In the genomic region with DNA sequence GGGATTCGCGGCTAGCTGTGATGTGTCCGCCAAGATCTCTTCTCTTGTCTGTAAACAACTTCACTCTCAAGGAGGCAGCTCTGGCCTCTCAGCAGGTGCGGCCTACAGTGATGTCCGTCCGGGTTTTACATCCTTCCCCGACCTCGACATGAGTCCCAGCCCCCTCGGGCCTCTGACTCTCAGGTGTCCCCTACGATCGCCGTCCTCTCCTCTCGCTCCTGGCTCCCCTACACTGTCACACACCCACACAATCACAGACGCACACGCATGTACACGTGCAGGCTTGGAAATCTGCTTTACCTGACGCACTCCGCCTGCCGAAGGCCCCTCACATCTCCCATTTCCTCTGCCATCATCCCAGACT, we compare ENCODE assay signal across 8 cellular contexts. TPM values are rescaled to one million over a fixed set of nuclear protein-coding genes. Genes with fewer than 3 reads are reported as not detected.
DNase-seq lines count a peak whose midpoint lies in the region; TF ChIP-seq lines count a peak whose summit lies in the region.

No MANE protein-coding gene starts in this region.

- TF ChIP-seq CTCF in fibroblast of mammary gland (conservative IDR thresholded peaks at IDR 0.05; ENCODE audit: control insufficient read depth, insufficient read depth, low read depth, low read length) (no peak), parathyroid adenoma (IDR thresholded peaks at IDR 0.05) (no peak)

- H3K4me1 ChIP-seq in SJSA1 (replicated peaks): peaks cover 6% of the 10 kb centered on the region; the same call in 1 of the 2 replicates
- H3K4me1 ChIP-seq in parathyroid adenoma: no peaks in the 10 kb centered on the region

- H3K36me3 ChIP-seq in SJSA1 (no peaks in the 10 kb centered on the region), parathyroid adenoma (ENCODE audit: control insufficient read depth, insufficient read depth, low read length) (no peaks in the 10 kb centered on the region)

- H3K79me2 ChIP-seq in parathyroid adenoma: no peaks in the 10 kb centered on the region

- DNase-seq in DMS 273 (lab: John Stamatoyannopoulos, UW; ENCODE audit: unreplicated experiment) (peak; percentile 39), DMS 273 treated with DMSO at 0.1 percent for 48 hours (lab: John Stamatoyannopoulos, UW) (no peak), SJSA1 (ENCODE audit: low read depth in 1 of 2, low spot score in 2 of 2) (no peak), fibroblast of mammary gland (ENCODE audit: low read depth) (peak; percentile 6), OCI-M2 (lab: John Stamatoyannopoulos, UW; ENCODE audit: unreplicated experiment) (no peak), NCI-H128 (lab: John Stamatoyannopoulos, UW; ENCODE audit: unreplicated experiment) (no peak)
- no peak for DNase-seq in activated effector memory CD4-positive, alpha-beta T cell treated with anti-CD3 and anti-CD28 coated beads, Interleukin-2, amount 50 U/mL, for 16 hours

- H3K27me3 ChIP-seq in SJSA1 (replicated peaks): no peaks in the 10 kb centered on the region; the same call in 1 of the 2 replicates
- H3K27me3 ChIP-seq in parathyroid adenoma (ENCODE audit: control insufficient read depth, insufficient read depth, low read length): no peaks in the 10 kb centered on the region

- H3K4me3 ChIP-seq in SJSA1 (peak overlapping the region; percentile 39), fibroblast of mammary gland (ENCODE audit: control insufficient read depth, low read depth, low read length) (peak overlapping the region; percentile 59), parathyroid adenoma (ENCODE audit: low read depth, low read length) (peak overlapping the region; percentile 97)

- peak overlapping the region; percentile 97 for H3K4me2 ChIP-seq in parathyroid adenoma (ENCODE audit: low read length)

- H3K9me3 ChIP-seq in SJSA1 (replicated peaks) (no peaks in the 10 kb centered on the region), parathyroid adenoma (ENCODE audit: control insufficient read depth, low read length) (no peaks in the 10 kb centered on the region)

- H3K9ac ChIP-seq in parathyroid adenoma: peak overlapping the region; percentile 76

- H2AFZ ChIP-seq in parathyroid adenoma: peak overlapping the region; percentile 96

- H3K27ac ChIP-seq in SJSA1 (no peak overlapping the region), parathyroid adenoma (peak overlapping the region; percentile 97)

RNA-seq across cellular contexts. Expression of a gene that starts 0.8 kb away (rescaled TPM):
- total RNA-seq in SJSA1 (2014; rRNA removed; shearing (Covaris generic)): not detected in 2 replicates

RNA-seq across cellular contexts. Expression of a gene that starts 16.8 kb away (rescaled TPM):
- total RNA-seq in SJSA1 (2014; rRNA removed; shearing (Covaris generic)): 2.1 and 5.2 TPM in 2 replicates

Comparison
In these comparisons a context has a peak if more than half of its experiments do, and no peak if none do; other contexts are left out.
1. DNase-seq: peak in DMS 273 (single experiment) and fibroblast of mammary gland (single experiment); none in DMS 273 treated with DMSO at 0.1 percent for 48 hours (single experiment), SJSA1 (0 of 2), OCI-M2 (single experiment), activated effector memory CD4-positive, alpha-beta T cell treated with anti-CD3 and anti-CD28 coated beads, Interleukin-2, amount 50 U/mL, for 16 hours (single experiment) and NCI-H128 (single experiment).
2. H3K4me3 ChIP-seq: peak in every context shown above with its lines; median percentile 97 in parathyroid adenoma; 59 in fibroblast of mammary gland; 39 in SJSA1.